In the genomic region with DNA sequence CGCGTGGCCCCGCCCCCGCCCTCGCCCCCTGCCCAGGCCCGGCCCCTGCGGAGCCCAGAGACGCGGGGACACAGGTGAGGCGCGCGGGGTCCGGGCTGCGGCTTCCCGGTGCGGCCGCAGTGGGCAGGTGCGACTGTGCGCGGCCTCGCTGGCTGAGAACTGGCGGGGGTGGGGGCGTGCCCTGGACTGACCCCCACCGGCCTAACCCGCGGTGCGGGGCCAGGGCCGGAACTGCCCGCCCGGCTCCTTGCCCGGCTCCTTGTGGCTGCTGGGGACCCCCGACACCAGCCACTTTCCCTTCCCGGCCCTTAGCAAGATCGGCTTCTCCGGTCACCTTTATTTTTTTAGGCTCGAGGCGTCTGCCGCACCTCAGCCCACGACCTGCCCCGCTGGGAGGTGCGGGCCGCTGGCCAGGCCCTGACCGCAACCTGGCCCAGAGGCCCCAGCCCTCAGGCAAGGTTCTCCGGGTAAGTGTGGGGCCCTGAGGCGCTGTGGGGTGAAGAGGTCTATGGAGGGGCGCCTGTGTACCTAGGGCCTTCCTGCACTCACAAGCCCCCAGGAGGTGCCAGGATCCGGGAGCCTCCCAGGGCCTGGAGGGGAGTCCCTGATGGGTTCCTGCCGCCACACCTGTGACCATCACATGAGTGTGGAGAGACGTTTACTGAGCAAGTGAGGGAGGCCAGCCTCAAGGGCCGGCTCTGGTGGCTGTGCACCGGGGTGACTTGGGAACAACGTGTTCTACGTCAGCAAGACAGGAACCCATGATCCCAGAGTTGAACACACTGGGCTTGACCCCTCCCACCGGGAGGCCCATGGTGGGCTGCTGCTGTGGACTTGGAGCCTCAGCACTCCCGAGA, we compare ENCODE assay signal across 9 cellular contexts. TPM values are rescaled to one million over a fixed set of nuclear protein-coding genes. Genes with fewer than 3 reads are reported as not detected.
A peak's percentile ranks its signal among the peaks of the same experiment; 100 is the strongest.
DNase-seq lines count a peak whose midpoint lies in the region; ATAC-seq and TF ChIP-seq lines count a peak whose summit lies in the region.
"Had no signal": no experiment of that assay in that cellular context is flagged by ENCODE, and none has a peak within 500 bp of the region (broad histone marks: within the 10 kb centered on the region; RNA-seq: fewer than 3 reads in every experiment).

TSS of gene SMIM1 (plus strand) at position 35 of the 857 bp plus-strand sequence. CDS start 2,625 bp downstream, outside the sequence.

- intact Hi-C loops in right cardiac atrium (cut with DNase I), result no loop called here

- H3K4me1 ChIP-seq in right cardiac atrium (ENCODE audit: control insufficient read depth, insufficient read depth, low read length) (peaks cover 4% of the 10 kb centered on the region), skeletal muscle tissue (ENCODE audit: control insufficient read depth in 3 of 3, insufficient read depth in 3 of 3, low read length in 3 of 3) (peaks cover 11 to 34% (median 21%) of the 10 kb centered on the region in 3 donors)

- peak within 1 kb of the TSS in 2 of 3 donors; percentile 50 to 53 for H3K9ac ChIP-seq in skeletal muscle tissue (ENCODE audit: low read depth in 1 of 3, low read length in 3 of 3)

- peak within 1 kb of the TSS; percentile 56 for H3K4me3 ChIP-seq in GM12875 (ENCODE audit: low read depth, low read length)
- H3K4me3 ChIP-seq in right cardiac atrium (ENCODE audit: low read length), result peak within 1 kb of the TSS; percentile 74
- H3K4me3 ChIP-seq in skeletal muscle tissue (ENCODE audit: low read length in 3 of 3), result peak within 1 kb of the TSS; percentile 48 to 68 (median 52)

- no peak for TF ChIP-seq CTCF in GM12875 (IDR thresholded peaks at IDR 0.05; ENCODE audit: borderline replicate concordance, insufficient read depth, low read depth, low read length)

- DNase-seq in activated T-cell treated with anti-CD3 and anti-CD28 coated beads, Interleukin-2, amount 50 U/mL, for 48 hours, result peak; percentile 34 to 44
- DNase-seq in right cardiac atrium, result peak in 1 of 3 donors; percentile 65
- DNase-seq in SHP77 (lab: John Stamatoyannopoulos, UW), result no peak
- no peak for DNase-seq in SK-N-DZ (ENCODE audit: low spot score)
- DNase-seq in middle frontal gyrus (ENCODE audit: extremely low spot score, low spot score), result no peak

- H3K9me3 ChIP-seq in right cardiac atrium (ENCODE audit: control insufficient read depth, low read length) (no peaks in the 10 kb centered on the region), skeletal muscle tissue (ENCODE audit: control insufficient read depth in 3 of 3, low read length in 3 of 3) (no peaks in the 10 kb centered on the region)

- H3K27me3 ChIP-seq in right cardiac atrium (ENCODE audit: control insufficient read depth, insufficient read depth) (no peaks in the 10 kb centered on the region), skeletal muscle tissue (ENCODE audit: control insufficient read depth in 3 of 3, insufficient read depth in 3 of 3, low read length in 3 of 3) (peaks cover 0 to 8% (median 6%) of the 10 kb centered on the region in 3 donors)

- no peaks in the 10 kb centered on the region for H3K36me3 ChIP-seq in skeletal muscle tissue (ENCODE audit: control insufficient read depth in 3 of 3, insufficient read depth in 3 of 3, low read length in 3 of 3)

- H3K27ac ChIP-seq in right cardiac atrium (ENCODE audit: low read length), result peak within 1 kb of the TSS; percentile 24
- no peak within 1 kb of the TSS for H3K27ac ChIP-seq in skeletal muscle tissue (ENCODE audit: low read depth, low read length)

- 15% methylated on average over 55 of the region's 55 CpGs for WGBS in right cardiac atrium

- ATAC-seq in HG02973 (IDR thresholded peaks at IDR 0.05; ENCODE audit: unreplicated experiment) (peak; percentile 9), right cardiac atrium (peak in 1 of 2 donors; percentile 2)

RNA-seq across cellular contexts. Expression of gene SMIM1, which starts in this region (rescaled TPM):
- total RNA-seq in right cardiac atrium, result 100 to 1,000 TPM in 2 of 4 donors, 10 to 100 TPM in 2; 44.2 to 120 (median 95.0) TPM
- 243 TPM for polyA plus RNA-seq in right cardiac atrium
- 1.6 TPM for total RNA-seq in skeletal muscle tissue
- not detected in 2 replicates for polyA plus RNA-seq in SK-N-DZ (2014; cell fraction: cytosol; rRNA removed)
- polyA plus RNA-seq in SK-N-DZ (2014; cell fraction: nucleus; rRNA removed), result 3.6 TPM in 1 of 2 replicates, not detected in the other
- total RNA-seq: T-helper 2 cell treated with Interferon-gamma antibody and Interleukin-4, amounts not matched to agents 100 ng/mL and 5 ng/mL, for 36 hours had no signal

Comparison
In these comparisons a context has a peak if more than half of its experiments do, and no peak if none do; other contexts are left out.
1. RNA of gene SMIM1 (total RNA-seq): 44.2 to 120 TPM in right cardiac atrium; 1.6 TPM in skeletal muscle tissue (single experiment); every median in the first group is over 10 times any median in the second.
2. DNase-seq: peak in activated T-cell treated with anti-CD3 and anti-CD28 coated beads, Interleukin-2, amount 50 U/mL, for 48 hours (2 of 2); none in SHP77 (0 of 2), SK-N-DZ (single experiment) and middle frontal gyrus (single experiment).
3. Peak in every context shown above with its lines, with median percentiles within 50 percentile points of each other: H3K4me3 ChIP-seq.